ENCODE assay signal across 17 cellular contexts in the genomic region with DNA sequence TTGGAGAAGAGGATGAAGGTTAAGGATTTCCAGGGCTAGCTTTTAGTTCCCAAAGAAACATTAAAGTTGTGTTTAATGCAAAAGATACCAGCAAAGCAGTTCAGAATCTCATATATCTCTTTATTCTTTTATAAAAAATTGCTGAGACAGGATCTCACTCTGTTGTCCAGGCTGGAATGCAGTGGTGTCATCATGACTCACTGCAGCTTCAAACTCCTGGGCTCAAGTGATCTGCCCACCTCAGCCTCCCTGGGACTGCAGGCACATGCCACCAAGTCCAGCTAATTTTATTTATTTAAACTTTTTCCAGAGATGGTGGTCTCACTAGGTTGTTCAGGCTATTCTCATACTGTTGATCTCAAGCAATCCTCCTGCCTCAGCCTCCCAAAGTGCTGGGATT. TPM values are rescaled to one million over a fixed set of nuclear protein-coding genes. Genes with fewer than 3 reads are reported as not detected.
DNase-seq lines count a peak whose midpoint lies in the region; ATAC-seq and TF ChIP-seq lines count a peak whose summit lies in the region.
"Had no signal": no experiment of that assay in that cellular context is flagged by ENCODE, and none has a peak within 500 bp of the region (broad histone marks: within the 10 kb centered on the region; RNA-seq: fewer than 3 reads in every experiment).

No MANE protein-coding gene starts in this region.

- DNase-seq in EH (ENCODE audit: low read depth) (peak; percentile 69), LHCN-M2 (ENCODE audit: low read depth) (peak; percentile 40), amniotic epithelial cell (ENCODE audit: low read depth) (peak; percentile 1), kidney tubule cell (ENCODE audit: low spot score) (peak; percentile 49), upper lobe of left lung (no peak), HCEC 1CT (no peak)
- DNase-seq: CD8-positive, alpha-beta memory T cell; DND-41; NCI-H1105; NCI-H1694 treated with DMSO at 0.1 percent for 48 hours; NCI-H446 treated with DMSO at 0.1 percent for 48 hours; NCI-H748 treated with DMSO at 0.1 percent for 48 hours; Peyer's patch; SHP77 treated with DMSO at 0.1 percent for 48 hours had no signal

- no peaks in the 10 kb centered on the region for H3K4me1 ChIP-seq in upper lobe of left lung

- ATAC-seq in GM18861 (IDR thresholded peaks at IDR 0.05; ENCODE audit: unreplicated experiment) (no peak), upper lobe of left lung (ENCODE audit: low FRiP score in 2 of 2) (no peak)
- ATAC-seq: K562 had no signal

- H3K9me3 ChIP-seq in upper lobe of left lung = no peaks in the 10 kb centered on the region
- H3K9me3 ChIP-seq: Peyer's patch had no signal

- no peaks in the 10 kb centered on the region for H3K27me3 ChIP-seq in upper lobe of left lung
- H3K27me3 ChIP-seq: BLaER1, Peyer's patch had no signal

- no peak for TF ChIP-seq EP300 in upper lobe of left lung (IDR thresholded peaks at IDR 0.05)

- H3K4me3 ChIP-seq in upper lobe of left lung = no peak overlapping the region
- H3K4me3 ChIP-seq: BLaER1, K562, Peyer's patch had no signal

- no peak for TF ChIP-seq CTCF in upper lobe of left lung (IDR thresholded peaks at IDR 0.05)

- TF ChIP-seq POLR2A in upper lobe of left lung (IDR thresholded peaks at IDR 0.05) = no peak

- no peak overlapping the region for H3K27ac ChIP-seq in upper lobe of left lung
- H3K27ac ChIP-seq: BLaER1, Peyer's patch had no signal

- no peaks in the 10 kb centered on the region for H3K36me3 ChIP-seq in upper lobe of left lung
- H3K36me3 ChIP-seq: BLaER1, Peyer's patch had no signal

RNA-seq across cellular contexts. Expression of gene CAP2, which starts 41.1 kb away (rescaled TPM):
- total RNA-seq in LHCN-M2 (2014; rRNA removed) (35.6 and 45.1 TPM in 2 replicates), upper lobe of left lung (1 to 10 TPM in 5 of 6 donors, under 1 TPM in 1; 0.55 to 6.5 (median 4.3) TPM)
- polyA plus RNA-seq in LHCN-M2 (2012) = 69.0 TPM
- total RNA-seq: CD8-positive, alpha-beta memory T cell; K562 had no signal
- polyA plus RNA-seq: K562 had no signal

Comparison
In these comparisons a context has a peak if more than half of its experiments do, and no peak if none do; other contexts are left out.
1. DNase-seq: peak in EH (single experiment), LHCN-M2 (single experiment), amniotic epithelial cell (single experiment) and kidney tubule cell (single experiment); none in upper lobe of left lung (0 of 2) and HCEC 1CT (single experiment).